ENCODE assay signal across 8 cellular contexts in genomic region chr10:123150229-123150985, GRCh38. TPM values are rescaled to one million over a fixed set of nuclear protein-coding genes. Genes with fewer than 3 reads are reported as not detected.
A peak's percentile ranks its signal among the peaks of the same experiment; 100 is the strongest.
DNase-seq lines count a peak whose midpoint lies in the region; ATAC-seq and TF ChIP-seq lines count a peak whose summit lies in the region.

No MANE protein-coding gene starts in this region.

- peaks cover 31 to 67% of the 10 kb centered on the region in 2 donors for H3K4me1 ChIP-seq in naive thymus-derived CD4-positive, alpha-beta T cell (ENCODE audit: control insufficient read depth in 2 of 2, insufficient read depth in 2 of 2, low read length in 2 of 2)
- H3K4me1 ChIP-seq in HAP-1 = peaks cover 32% of the 10 kb centered on the region

- H3K27ac Mint-ChIP-seq in chondrocyte (ENCODE audit: unreplicated experiment) = no peak overlapping the region
- peak overlapping the region in 4 of 9 donors; percentile 5 to 49 (median 47) for H3K27ac Mint-ChIP-seq in naive thymus-derived CD4-positive, alpha-beta T cell

- no peaks in the 10 kb centered on the region for H3K9me3 Mint-ChIP-seq in chondrocyte (ENCODE audit: low read depth)
- H3K9me3 Mint-ChIP-seq in naive thymus-derived CD4-positive, alpha-beta T cell = peaks cover 0 to 4% (median 0%) of the 10 kb centered on the region in 11 donors

- H3K4me3 ChIP-seq in BJ (ENCODE audit: low read depth, low read length) = peak overlapping the region; percentile 24; the same call in 1 of the 2 replicates
- peak overlapping the region; percentile 38 for H3K4me3 ChIP-seq in HFF-Myc (replicated peaks; ENCODE audit: low read depth, low read length)
- peak overlapping the region; percentile 54 for H3K4me3 ChIP-seq in naive thymus-derived CD4-positive, alpha-beta T cell (ENCODE audit: low read length)
- H3K4me3 ChIP-seq in HAP-1 = no peak overlapping the region

- H3K36me3 Mint-ChIP-seq in chondrocyte (ENCODE audit: low read depth) = peaks cover 3% of the 10 kb centered on the region
- peaks cover 3 to 12% (median 4%) of the 10 kb centered on the region in 5 donors for H3K36me3 Mint-ChIP-seq in naive thymus-derived CD4-positive, alpha-beta T cell

- DNase-seq in BJ (ENCODE audit: low read depth) (no peak), HFF-Myc (ENCODE audit: extremely low read depth, low read depth) (no peak), chondrocyte (ENCODE audit: low spot score) (peak; percentile 86), HAP-1 (ENCODE audit: low spot score in 2 of 2) (no peak), LoVo (ENCODE audit: low spot score) (no peak)
- peak in 1 of 9 donors; percentile 30 for DNase-seq in naive thymus-derived CD4-positive, alpha-beta T cell

- POLR2A ChIA-PET in BJ (lab: Charles Lee) = no interaction called here
- POLR2A ChIA-PET in naive thymus-derived CD4-positive, alpha-beta T cell (lab: Charles Lee) = interaction anchor here (0.8 to 2.8 kb wide), 5 partner anchors 10 to 142 kb away, joined by 3 to 16 read pairs (median 4); no protein-coding TSS in a partner anchor

- CTCF ChIA-PET in BJ (lab: Yijun Ruan, JAX) = interaction anchor here (1.3 to 1.7 kb wide), 2 partner anchors 17 to 18 kb away, joined by 3 to 4 read pairs; no protein-coding TSS in a partner anchor
- CTCF ChIA-PET in naive thymus-derived CD4-positive, alpha-beta T cell (lab: Charles Lee) = interaction anchor here (0.6 to 1.2 kb wide), 3 partner anchors 12 to 139 kb away, joined by 3 to 4 read pairs (median 3); no protein-coding TSS in a partner anchor

- H3K4me3 Mint-ChIP-seq in chondrocyte (ENCODE audit: unreplicated experiment) = peak overlapping the region; percentile 75
- peak overlapping the region; percentile 76 to 91 (median 86) for H3K4me3 Mint-ChIP-seq in naive thymus-derived CD4-positive, alpha-beta T cell

- H3K36me3 ChIP-seq in BJ (ENCODE audit: control insufficient read depth, insufficient read depth, low read length) (no peaks in the 10 kb centered on the region), HAP-1 (replicated peaks) (peaks cover 18% of the 10 kb centered on the region)
- H3K36me3 ChIP-seq in naive thymus-derived CD4-positive, alpha-beta T cell (ENCODE audit: control insufficient read depth in 2 of 3, insufficient read depth in 3 of 3, low read length in 3 of 3) = peaks cover 0 to 7% (median 0%) of the 10 kb centered on the region in 3 experiments

- H3K27ac ChIP-seq in naive thymus-derived CD4-positive, alpha-beta T cell (ENCODE audit: low read depth, low read length) = no peak overlapping the region

- H3K27me3 ChIP-seq in BJ (ENCODE audit: control insufficient read depth, insufficient read depth, low read length) (peaks cover 61% of the 10 kb centered on the region), HAP-1 (ENCODE audit: low read depth) (no peaks in the 10 kb centered on the region)
- H3K27me3 ChIP-seq in naive thymus-derived CD4-positive, alpha-beta T cell (ENCODE audit: control insufficient read depth in 2 of 2, insufficient read depth in 2 of 2, low read length in 2 of 2) = peaks cover 10 to 27% of the 10 kb centered on the region in 2 donors

- intact Hi-C loops in naive thymus-derived CD4-positive, alpha-beta T cell (cut with micrococcal nuclease) = loop anchor here (1.0 to 5.0 kb wide), 4 partner anchors 17 to 1178 kb away; no protein-coding TSS in a partner anchor

- H3K9me3 ChIP-seq in naive thymus-derived CD4-positive, alpha-beta T cell (ENCODE audit: control insufficient read depth in 2 of 3, low read length in 3 of 3) = no peaks in the 10 kb centered on the region
- no peaks in the 10 kb centered on the region for H3K9me3 ChIP-seq in HAP-1

- H3K27me3 Mint-ChIP-seq in chondrocyte (ENCODE audit: low read depth) = peaks cover 52% of the 10 kb centered on the region
- peaks cover 24 to 57% (median 29%) of the 10 kb centered on the region in 5 donors for H3K27me3 Mint-ChIP-seq in naive thymus-derived CD4-positive, alpha-beta T cell

- TF ChIP-seq CTCF in BJ (IDR thresholded peaks at IDR 0.05; ENCODE audit: insufficient read depth, low read depth, low read length) (no peak), HFF-Myc (IDR thresholded peaks at IDR 0.05; ENCODE audit: low read depth, low read length, missing control alignments) (no peak), chondrocyte (IDR thresholded peaks at IDR 0.05) (no peak)

- in situ Hi-C loops in HAP-1 (cut with MboI; ENCODE audit: low sequenced_read_pairs) = no loop called here

- peaks cover 22% of the 10 kb centered on the region for H3K4me1 Mint-ChIP-seq in chondrocyte (ENCODE audit: low read depth)
- H3K4me1 Mint-ChIP-seq in naive thymus-derived CD4-positive, alpha-beta T cell = peaks cover 26 to 71% (median 58%) of the 10 kb centered on the region in 7 donors

- no peak for ATAC-seq in naive thymus-derived CD4-positive, alpha-beta T cell
- ATAC-seq in HG03378 (IDR thresholded peaks at IDR 0.05; ENCODE audit: unreplicated experiment) (no peak), HG02571 (IDR thresholded peaks at IDR 0.05; ENCODE audit: unreplicated experiment) (no peak)

RNA-seq across cellular contexts. Expression of gene HMX2, which starts 2.5 kb away (rescaled TPM):
- not detected in 2 replicates for polyA plus RNA-seq in BJ (2011; rRNA removed)
- polyA minus RNA-seq in BJ (2011; rRNA and poly(A)+ RNA removed) = not detected in 2 replicates
- total RNA-seq in chondrocyte = not detected in 3 replicates
- not detected for total RNA-seq in naive thymus-derived CD4-positive, alpha-beta T cell
- polyA plus RNA-seq in naive thymus-derived CD4-positive, alpha-beta T cell = under 1 TPM; 0.14 to 0.24 TPM

RNA-seq across cellular contexts. Expression of gene BUB3, which starts 3.8 kb away (rescaled TPM):
- 193 TPM in 2 replicates for polyA plus RNA-seq in BJ (2011; rRNA removed)
- 191 and 288 TPM in 2 replicates for polyA minus RNA-seq in BJ (2011; rRNA and poly(A)+ RNA removed)
- 69.8 to 74.1 TPM (median 71.9 TPM) in 3 replicates for total RNA-seq in chondrocyte
- total RNA-seq in naive thymus-derived CD4-positive, alpha-beta T cell = 100 to 1,000 TPM in 3 of 5 experiments, 10 to 100 TPM in 2; 91.4 to 195 (median 171) TPM
- 100 to 1,000 TPM; 230 to 255 TPM for polyA plus RNA-seq in naive thymus-derived CD4-positive, alpha-beta T cell

RNA-seq across cellular contexts. Expression of gene HMX3, which starts 14.6 kb away (rescaled TPM):
- not detected in 2 replicates for polyA plus RNA-seq in BJ (2011; rRNA removed)
- polyA minus RNA-seq in BJ (2011; rRNA and poly(A)+ RNA removed) = not detected in 2 replicates
- not detected in 3 replicates for total RNA-seq in chondrocyte
- not detected for total RNA-seq in naive thymus-derived CD4-positive, alpha-beta T cell
- not detected for polyA plus RNA-seq in naive thymus-derived CD4-positive, alpha-beta T cell
